Comparison of ENCODE assay signal across 2 cellular contexts in genomic region chr9:111533099-111533785, GRCh38.
TF ChIP-seq lines count a peak whose summit lies in the region.

No MANE protein-coding gene starts in this region.

TF ChIP-seq in Ishikawa, 13 proteins besides CTCF, POLR2A, EP300 and RAD21 (continued from another document):
- TF ChIP-seq TEAD4 (IDR thresholded peaks at IDR 0.05) (no peak), ZBTB7A (IDR thresholded peaks at IDR 0.05; ENCODE audit: low read depth) (no peak), NFIC (IDR thresholded peaks at IDR 0.05) (no peak)
- TF ChIP-seq, protein P1, sequence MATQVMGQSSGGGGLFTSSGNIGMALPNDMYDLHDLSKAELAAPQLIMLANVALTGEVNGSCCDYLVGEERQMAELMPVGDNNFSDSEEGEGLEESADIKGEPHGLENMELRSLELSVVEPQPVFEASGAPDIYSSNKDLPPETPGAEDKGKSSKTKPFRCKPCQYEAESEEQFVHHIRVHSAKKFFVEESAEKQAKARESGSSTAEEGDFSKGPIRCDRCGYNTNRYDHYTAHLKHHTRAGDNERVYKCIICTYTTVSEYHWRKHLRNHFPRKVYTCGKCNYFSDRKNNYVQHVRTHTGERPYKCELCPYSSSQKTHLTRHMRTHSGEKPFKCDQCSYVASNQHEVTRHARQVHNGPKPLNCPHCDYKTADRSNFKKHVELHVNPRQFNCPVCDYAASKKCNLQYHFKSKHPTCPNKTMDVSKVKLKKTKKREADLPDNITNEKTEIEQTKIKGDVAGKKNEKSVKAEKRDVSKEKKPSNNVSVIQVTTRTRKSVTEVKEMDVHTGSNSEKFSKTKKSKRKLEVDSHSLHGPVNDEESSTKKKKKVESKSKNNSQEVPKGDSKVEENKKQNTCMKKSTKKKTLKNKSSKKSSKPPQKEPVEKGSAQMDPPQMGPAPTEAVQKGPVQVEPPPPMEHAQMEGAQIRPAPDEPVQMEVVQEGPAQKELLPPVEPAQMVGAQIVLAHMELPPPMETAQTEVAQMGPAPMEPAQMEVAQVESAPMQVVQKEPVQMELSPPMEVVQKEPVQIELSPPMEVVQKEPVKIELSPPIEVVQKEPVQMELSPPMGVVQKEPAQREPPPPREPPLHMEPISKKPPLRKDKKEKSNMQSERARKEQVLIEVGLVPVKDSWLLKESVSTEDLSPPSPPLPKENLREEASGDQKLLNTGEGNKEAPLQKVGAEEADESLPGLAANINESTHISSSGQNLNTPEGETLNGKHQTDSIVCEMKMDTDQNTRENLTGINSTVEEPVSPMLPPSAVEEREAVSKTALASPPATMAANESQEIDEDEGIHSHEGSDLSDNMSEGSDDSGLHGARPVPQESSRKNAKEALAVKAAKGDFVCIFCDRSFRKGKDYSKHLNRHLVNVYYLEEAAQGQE (IDR thresholded peaks at IDR 0.05; ENCODE audit: low read depth), result no peak

TF ChIP-seq in H1, 55 proteins besides CTCF, POLR2A, EP300 and RAD21:
- TF ChIP-seq NANOG (IDR thresholded peaks at IDR 0.05; ENCODE audit: insufficient read depth, low read depth, low read length, poor library complexity, severe bottlenecking) (no peak), RBBP5 (IDR thresholded peaks at IDR 0.05; ENCODE audit: borderline replicate concordance, low read depth, low read length) (no peak), KDM4A (IDR thresholded peaks at IDR 0.05; ENCODE audit: low read depth, low read length, severe bottlenecking) (no peak), EGR1 (IDR thresholded peaks at IDR 0.05; ENCODE audit: borderline replicate concordance, low read depth, low read length) (no peak), SIRT6 (IDR thresholded peaks at IDR 0.05; ENCODE audit: low read length) (no peak), SP4 (IDR thresholded peaks at IDR 0.05; ENCODE audit: low read length) (no peak), SUZ12 (IDR thresholded peaks at IDR 0.05; ENCODE audit: low read length) (no peak), ATF3 (IDR thresholded peaks at IDR 0.05; ENCODE audit: insufficient read depth, low read depth, low read length) (no peak), GABPA (IDR thresholded peaks at IDR 0.05; ENCODE audit: borderline replicate concordance, insufficient read depth, low read length) (no peak)
